In the genomic region with DNA sequence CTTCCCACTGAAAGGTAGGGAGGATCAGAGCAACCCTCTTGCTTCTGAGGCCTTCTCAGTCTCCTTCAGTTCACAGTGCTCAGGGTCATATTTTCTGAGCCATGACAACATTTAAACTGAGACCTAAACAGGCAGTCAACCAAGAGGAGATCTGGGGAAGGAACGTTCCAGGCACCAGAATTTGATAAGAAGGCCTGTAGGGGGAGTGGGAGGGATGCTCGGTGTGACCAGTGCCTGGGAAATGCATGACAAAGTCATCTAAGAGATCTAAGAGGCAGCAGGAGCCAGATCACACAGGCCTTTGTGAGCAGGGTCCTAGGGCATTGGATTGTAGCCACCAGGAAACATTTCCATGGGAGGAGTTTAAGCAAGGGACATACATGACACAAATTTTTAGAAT, we compare ENCODE assay signal across 10 cellular contexts.
DNase-seq lines count a peak whose midpoint lies in the region; ATAC-seq, FAIRE-seq and TF ChIP-seq lines count a peak whose summit lies in the region.
"Had no signal": no experiment of that assay in that cellular context is flagged by ENCODE, and none has a peak within 500 bp of the region (broad histone marks: within the 10 kb centered on the region; RNA-seq: fewer than 3 reads in every experiment).

No MANE protein-coding gene starts in this region.

- H3K4me2 ChIP-seq in DND-41 (ENCODE audit: insufficient read depth, low read length), result no peak overlapping the region

- no peak overlapping the region for H3K27ac ChIP-seq in DND-41 (ENCODE audit: low read length)
- peak overlapping the region; percentile 37 for H3K27ac ChIP-seq in HUES48 (ENCODE audit: low read depth, low read length)
- H3K27ac ChIP-seq: colonic mucosa had no signal

- ATAC-seq in DND-41 (ENCODE audit: insufficient read depth, low read depth) (peak; percentile 58; the same call in 2 of the 3 replicates), HG03135 (IDR thresholded peaks at IDR 0.05; ENCODE audit: unreplicated experiment) (no peak)
- ATAC-seq: naive thymus-derived CD4-positive, alpha-beta T cell had no signal

- no peaks in the 10 kb centered on the region for H3K36me3 ChIP-seq in DND-41 (ENCODE audit: insufficient read depth, low read length)
- no peaks in the 10 kb centered on the region for H3K36me3 ChIP-seq in HUES48 (ENCODE audit: control insufficient read depth, insufficient read depth, low read length)
- H3K36me3 ChIP-seq: colonic mucosa had no signal

- H3K9ac ChIP-seq in DND-41 (ENCODE audit: low read depth, low read length), result no peak overlapping the region
- no peak overlapping the region for H3K9ac ChIP-seq in HUES48 (ENCODE audit: low read depth, low read length)

- H3K4me3 ChIP-seq in DND-41 (ENCODE audit: low read depth in 1 of 2, low read length in 2 of 2) (no peak overlapping the region), HUES48 (ENCODE audit: low read depth, low read length) (no peak overlapping the region)
- H3K4me3 ChIP-seq: colonic mucosa had no signal

- H3K9me3 ChIP-seq in DND-41 (ENCODE audit: insufficient read depth, low read length, severe bottlenecking), result no peaks in the 10 kb centered on the region
- no peaks in the 10 kb centered on the region for H3K9me3 ChIP-seq in HUES48 (ENCODE audit: control insufficient read depth, insufficient read depth, low read length)
- H3K9me3 ChIP-seq: colonic mucosa had no signal

- no peak for DNase-seq in DND-41
- DNase-seq in amniotic stem cell (lab: John Stamatoyannopoulos, UW), result peak; percentile 5
- DNase-seq in midbrain (lab: John Stamatoyannopoulos, UW), result peak; percentile 11
- no peak for DNase-seq in H54 (ENCODE audit: insufficient read length, low spot score)
- no peak for DNase-seq in stimulated activated CD4-positive, alpha-beta T cell treated with anti-CD3 and anti-CD28 coated beads, Interleukin-4, amount 100 ng/mL, for 1 hour
- DNase-seq: activated B cell treated with CpG ODN at 0.5 μM for 24 hours; colonic mucosa; naive thymus-derived CD4-positive, alpha-beta T cell had no signal

- no peak for FAIRE-seq in H54 (lab: Jason Lieb, UNC)

- TF ChIP-seq POLR2A in H54 (IDR thresholded peaks at IDR 0.05; ENCODE audit: low read depth, low read length), result no peak

- H3K27me3 ChIP-seq in DND-41 (ENCODE audit: insufficient read depth, low read length, poor library complexity), result no peaks in the 10 kb centered on the region
- H3K27me3 ChIP-seq in HUES48 (ENCODE audit: control insufficient read depth, insufficient read depth, low read length), result no peaks in the 10 kb centered on the region
- H3K27me3 ChIP-seq: colonic mucosa had no signal

- TF ChIP-seq CTCF in DND-41 (IDR thresholded peaks at IDR 0.05; ENCODE audit: borderline replicate concordance, extremely low read depth, low read length, poor library complexity, severe bottlenecking), result peak; percentile 44

- H3K4me1 ChIP-seq in DND-41 (ENCODE audit: insufficient read depth, low read length) (no peaks in the 10 kb centered on the region), HUES48 (ENCODE audit: control insufficient read depth, insufficient read depth, low read length) (peaks cover 26% of the 10 kb centered on the region)
- H3K4me1 ChIP-seq: colonic mucosa had no signal

- H4K20me1 ChIP-seq in DND-41 (ENCODE audit: insufficient read depth, low read length), result no peaks in the 10 kb centered on the region

- no peaks in the 10 kb centered on the region for H3K79me2 ChIP-seq in DND-41 (ENCODE audit: insufficient read depth, low read length)

- no peak overlapping the region for H2AFZ ChIP-seq in DND-41 (ENCODE audit: low read depth, low read length)

Comparison
In these comparisons a context has a peak if more than half of its experiments do, and no peak if none do; other contexts are left out.
1. DNase-seq: peak in amniotic stem cell (single experiment) and midbrain (single experiment); none in DND-41 (single experiment), H54 (single experiment) and stimulated activated CD4-positive, alpha-beta T cell treated with anti-CD3 and anti-CD28 coated beads, Interleukin-4, amount 100 ng/mL, for 1 hour (single experiment).